17 cellular contexts compared by ENCODE assay signal in genomic region chr19:13670846-13671245, GRCh38.
"Had no signal": no experiment of that assay in that cellular context is flagged by ENCODE, and none has a peak within 500 bp of the region (broad histone marks: within the 10 kb centered on the region; RNA-seq: fewer than 3 reads in every experiment).

No MANE protein-coding gene starts in this region.

- H3K4me1 ChIP-seq: tibial nerve, uterus had no signal

- H3K27ac ChIP-seq: tibial nerve, uterus had no signal

- H3K36me3 Mint-ChIP-seq: natural killer cell treated with Interleukin-12 subunit alpha and Interleukin-12 subunit beta and Interleukin-15 and Interleukin-18, amount 100 ng/mL, for 72 hours had no signal

- H3K4me3 ChIP-seq: tibial nerve, uterus had no signal

- H3K9me3 ChIP-seq: tibial nerve, uterus had no signal

- DNase-seq: activated B cell treated with CpG ODN at 0.5 μM for 24 hours; activated CD4-positive, alpha-beta T cell treated with anti-CD3 and anti-CD28 coated beads for 48 hours; activated CD8-positive, alpha-beta memory T cell treated with anti-CD3 and anti-CD28 coated beads for 24 hours; activated naive CD4-positive, alpha-beta T cell; activated naive CD8-positive, alpha-beta T cell treated with anti-CD3 and anti-CD28 coated beads, Interleukin-2, amount 10 ng/mL, durations not matched to agents 7 days and 5 days; aorta; cerebellar nuclear complex; effector memory CD4-positive, alpha-beta T cell; head of caudate nucleus; mesendoderm; stimulated activated CD4-positive, alpha-beta T cell treated with anti-CD3 and anti-CD28 coated beads, Interleukin-15, amount 100 ng/mL, for 24 hours; stimulated activated CD4-positive, alpha-beta T cell treated with anti-CD3 and anti-CD28 coated beads, Interleukin-4, amount 100 ng/mL, for 1 hour; stimulated activated naive B cell treated with anti-CD40 and anti-IgM and Interleukin-4, amounts not matched to agents 10 μg/mL and 1 μg/mL and 100 μg/mL, for 72 hours; uterus had no signal

- H3K36me3 ChIP-seq: tibial nerve, uterus had no signal

- H3K27me3 Mint-ChIP-seq: activated naive CD8-positive, alpha-beta T cell treated with anti-CD3 and anti-CD28 coated beads, Interleukin-2, amount 10 ng/mL, durations not matched to agents 7 days and 5 days had no signal

- H3K27ac Mint-ChIP-seq: activated B cell treated with CpG ODN at 0.5 μM for 24 hours; activated naive CD8-positive, alpha-beta T cell treated with anti-CD3 and anti-CD28 coated beads, Interleukin-2, amount 10 ng/mL, durations not matched to agents 7 days and 5 days; activated T-helper 1 cell treated with anti-CD3 and anti-CD28 coated beads, Interleukin-12 subunit alpha, Interleukin-12 subunit beta, Interleukin-2, Interleukin-4 antibody, amounts not matched to agents 30 ng/mL and 10 ng/mL and 1 ng/mL, durations not matched to agents 14 hours and 24 hours and 36 hours; natural killer cell treated with Interleukin-12 subunit alpha and Interleukin-12 subunit beta and Interleukin-15 and Interleukin-18, amount 100 ng/mL, for 72 hours; stimulated activated naive B cell treated with anti-CD40 and anti-IgM and Interleukin-4, amounts not matched to agents 10 μg/mL and 1 μg/mL and 100 μg/mL, for 72 hours had no signal

- ATAC-seq: natural killer cell treated with Interleukin-12 subunit alpha and Interleukin-12 subunit beta and Interleukin-15 and Interleukin-18, amount 100 ng/mL, for 72 hours; stimulated activated naive B cell treated with anti-CD40 and anti-IgM and Interleukin-4, amounts not matched to agents 10 μg/mL and 1 μg/mL and 100 μg/mL, for 72 hours had no signal

- H3K4me3 Mint-ChIP-seq: activated B cell treated with CpG ODN at 0.5 μM for 24 hours; activated naive CD8-positive, alpha-beta T cell treated with anti-CD3 and anti-CD28 coated beads, Interleukin-2, amount 10 ng/mL, durations not matched to agents 7 days and 5 days; activated T-helper 1 cell treated with anti-CD3 and anti-CD28 coated beads, Interleukin-12 subunit alpha, Interleukin-12 subunit beta, Interleukin-2, Interleukin-4 antibody, amounts not matched to agents 30 ng/mL and 10 ng/mL and 1 ng/mL, durations not matched to agents 14 hours and 24 hours and 36 hours; natural killer cell treated with Interleukin-12 subunit alpha and Interleukin-12 subunit beta and Interleukin-15 and Interleukin-18, amount 100 ng/mL, for 72 hours; stimulated activated naive B cell treated with anti-CD40 and anti-IgM and Interleukin-4, amounts not matched to agents 10 μg/mL and 1 μg/mL and 100 μg/mL, for 72 hours had no signal
